9 cellular contexts compared by ENCODE assay signal in genomic region chr5:146751781-146752401, GRCh38.
DNase-seq lines count a peak whose midpoint lies in the region; ATAC-seq and TF ChIP-seq lines count a peak whose summit lies in the region.
"Had no signal": no experiment of that assay in that cellular context is flagged by ENCODE, and none has a peak within 500 bp of the region (broad histone marks: within the 10 kb centered on the region; RNA-seq: fewer than 3 reads in every experiment).

No MANE protein-coding gene starts in this region.

- no peaks in the 10 kb centered on the region for H3K27me3 ChIP-seq in spleen (replicated peaks in 1 of 7)
- H3K27me3 ChIP-seq in uterus, result no peaks in the 10 kb centered on the region
- H3K27me3 ChIP-seq in breast epithelium, result no peaks in the 10 kb centered on the region

- H3K4me1 ChIP-seq in spleen, result peaks cover 0 to 24% (median 9%) of the 10 kb centered on the region in 6 donors
- H3K4me1 ChIP-seq in uterus, result no peaks in the 10 kb centered on the region
- H3K4me1 ChIP-seq in breast epithelium, result no peaks in the 10 kb centered on the region

- intact Hi-C loops in spleen (cut with DNase I; ENCODE audit: low total_unique reads), result no loop called here
- intact Hi-C loops in uterus (cut with DNase I; ENCODE audit: low total_unique reads), result no loop called here
- intact Hi-C loops in breast epithelium (cut with DNase I; ENCODE audit: low total_unique reads), result no loop called here

- peaks cover 0 to 15% (median 4%) of the 10 kb centered on the region in 8 donors for H3K9me3 ChIP-seq in spleen
- no peaks in the 10 kb centered on the region for H3K9me3 ChIP-seq in uterus
- H3K9me3 ChIP-seq in breast epithelium, result peaks cover 0 to 4% of the 10 kb centered on the region in 2 donors

- H3K27ac ChIP-seq in spleen (peak overlapping the region in 5 of 8 donors; percentile 20 to 72 (median 63)), uterus (no peak overlapping the region), breast epithelium (no peak overlapping the region)

- WGBS in spleen, 5 donors, result 30 to 49% (median 41%) methylated on average over 3 of the region's 3 CpGs

- TF ChIP-seq CTCF in spleen (IDR thresholded peaks at IDR 0.05 in 8 of 11, conservative IDR thresholded peaks at IDR 0.05 in 3 of 11) (no peak), uterus (IDR thresholded peaks at IDR 0.05) (no peak), breast epithelium (IDR thresholded peaks at IDR 0.05) (no peak)

- ATAC-seq in GM19023 (IDR thresholded peaks at IDR 0.05; ENCODE audit: unreplicated experiment) (peak; percentile 98), HG03039 (IDR thresholded peaks at IDR 0.05; ENCODE audit: unreplicated experiment) (peak; percentile 95)

- peak; percentile 28 to 44 for DNase-seq in activated CD4-positive, alpha-beta T cell treated with anti-CD3 and anti-CD28 coated beads, Interleukin-2, amount 50 U/mL, for 48 hours
- DNase-seq in spleen (no peak), kidney glomerular epithelial cell (lab: John Stamatoyannopoulos, UW) (no peak), putamen (ENCODE audit: low spot score) (no peak), uterus (no peak), breast epithelium (ENCODE audit: low spot score in 2 of 2) (no peak)

- H3K4me3 ChIP-seq in spleen, result no peak overlapping the region
- no peak overlapping the region for H3K4me3 ChIP-seq in uterus
- no peak overlapping the region for H3K4me3 ChIP-seq in breast epithelium
- H3K4me3 ChIP-seq: skin epidermis had no signal

- H3K36me3 ChIP-seq in spleen (no peaks in the 10 kb centered on the region), uterus (no peaks in the 10 kb centered on the region), breast epithelium (no peaks in the 10 kb centered on the region)

- TF ChIP-seq POLR2A in spleen (IDR thresholded peaks at IDR 0.05) (no peak), uterus (IDR thresholded peaks at IDR 0.05) (no peak), breast epithelium (IDR thresholded peaks at IDR 0.05) (no peak)

Comparison
In these comparisons a context has a peak if more than half of its experiments do, and no peak if none do; other contexts are left out.
1. DNase-seq: peak in activated CD4-positive, alpha-beta T cell treated with anti-CD3 and anti-CD28 coated beads, Interleukin-2, amount 50 U/mL, for 48 hours (2 of 2); none in spleen (single experiment), kidney glomerular epithelial cell (single experiment), putamen (single experiment), uterus (0 of 2) and breast epithelium (0 of 2).
2. H3K27ac ChIP-seq: peak in spleen (5 of 8); none in uterus (0 of 2) and breast epithelium (0 of 2).